Comparison of ENCODE assay signal across 22 cellular contexts in the genomic region with DNA sequence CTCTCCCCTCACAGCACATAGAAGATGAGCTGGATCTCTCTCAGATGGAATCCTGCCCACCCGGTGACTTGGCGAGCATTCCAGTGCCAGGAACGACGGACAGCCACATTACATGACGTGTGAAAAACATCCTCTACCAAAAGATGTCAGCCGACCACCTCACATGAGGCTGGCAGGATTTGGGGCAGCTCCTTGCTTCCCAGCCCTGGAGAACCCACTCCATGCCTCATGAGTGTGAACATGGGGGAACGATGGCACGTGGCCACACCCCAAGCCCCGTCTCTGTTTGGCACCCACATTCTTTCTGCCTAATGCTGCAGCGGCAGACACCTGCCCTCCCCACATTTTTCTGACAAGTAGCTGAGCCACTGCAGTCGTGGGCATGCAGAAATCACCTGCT.
DNase-seq lines count a peak whose midpoint lies in the region; ATAC-seq and TF ChIP-seq lines count a peak whose summit lies in the region.
"Had no signal": no experiment of that assay in that cellular context is flagged by ENCODE, and none has a peak within 500 bp of the region (broad histone marks: within the 10 kb centered on the region; RNA-seq: fewer than 3 reads in every experiment).

No MANE protein-coding gene starts in this region.

- ATAC-seq in gastroesophageal sphincter (no peak), HG02884 (IDR thresholded peaks at IDR 0.05; ENCODE audit: unreplicated experiment) (no peak), GM18520 (IDR thresholded peaks at IDR 0.05; ENCODE audit: unreplicated experiment) (no peak), GM21381 (IDR thresholded peaks at IDR 0.05; ENCODE audit: unreplicated experiment) (no peak)

- no peaks in the 10 kb centered on the region for H3K9me3 Mint-ChIP-seq in CD14-positive monocyte
- H3K9me3 Mint-ChIP-seq: central memory CD8-positive, alpha-beta T cell; naive B cell had no signal

- TF ChIP-seq POLR2A in gastroesophageal sphincter (IDR thresholded peaks at IDR 0.05), result no peak

- H3K4me3 ChIP-seq in gastroesophageal sphincter, result no peak overlapping the region
- peak overlapping the region; percentile 13 for H3K4me3 ChIP-seq in retinal pigment epithelial cell (ENCODE audit: low read length)
- H3K4me3 ChIP-seq: heart left ventricle, lower lobe of right lung, pancreas had no signal

- intact Hi-C loops in CD14-positive monocyte (cut with micrococcal nuclease), result no loop called here

- peaks cover 0 to 2% (median 2%) of the 10 kb centered on the region in 3 donors for H3K27me3 Mint-ChIP-seq in CD14-positive monocyte (ENCODE audit: low read depth in 3 of 3)

- no peak overlapping the region for H3K27ac Mint-ChIP-seq in CD14-positive monocyte

- no peaks in the 10 kb centered on the region for H3K9me3 ChIP-seq in gastroesophageal sphincter
- H3K9me3 ChIP-seq: heart left ventricle, lower lobe of right lung, pancreas had no signal

- TF ChIP-seq CTCF in CD14-positive monocyte (IDR thresholded peaks at IDR 0.05), result no peak
- no peak for TF ChIP-seq CTCF in VCaP (conservative IDR thresholded peaks at IDR 0.05)
- TF ChIP-seq CTCF in gastroesophageal sphincter (IDR thresholded peaks at IDR 0.05), result no peak
- no peak for TF ChIP-seq CTCF in retinal pigment epithelial cell (conservative IDR thresholded peaks at IDR 0.05; ENCODE audit: low read depth, low read length)

- H3K27me3 ChIP-seq in gastroesophageal sphincter, result no peaks in the 10 kb centered on the region
- H3K27me3 ChIP-seq: heart left ventricle, pancreas had no signal

- TF ChIP-seq EP300 in gastroesophageal sphincter (IDR thresholded peaks at IDR 0.05), result no peak

- peak overlapping the region; percentile 35; the same call in 1 of the 2 replicates for H3K27ac ChIP-seq in VCaP
- peak overlapping the region; percentile 3 to 72 (median 60) for H3K27ac ChIP-seq in gastroesophageal sphincter
- H3K27ac ChIP-seq: heart left ventricle, lower lobe of right lung, pancreas had no signal

- DNase-seq in CD14-positive monocyte (ENCODE audit: low spot score), result no peak
- DNase-seq in retinal pigment epithelial cell (ENCODE audit: low read depth), result peak; percentile 14
- DNase-seq in NCI-H146 treated with DMSO at 0.1 percent for 48 hours (lab: John Stamatoyannopoulos, UW; ENCODE audit: unreplicated experiment), result no peak
- DNase-seq: activated CD4-positive, alpha-beta T cell treated with anti-CD3 and anti-CD28 coated beads, Interleukin-2, amount 50 U/mL, for 1 hour; activated CD8-positive, alpha-beta memory T cell treated with anti-CD3 and anti-CD28 coated beads, Interleukin-2, amount 50 U/mL, for 48 hours; activated gamma-delta T cell; amniotic stem cell; GF-D8; HCEC 1CT; heart left ventricle; lower lobe of right lung; MV-4-11; naive B cell; NCI-H2081 treated with DMSO at 0.1 percent for 48 hours; NCI-H510A treated with DMSO at 0.1 percent for 48 hours; pancreas had no signal

- H3K36me3 Mint-ChIP-seq in CD14-positive monocyte, result no peaks in the 10 kb centered on the region
- H3K36me3 Mint-ChIP-seq: naive B cell had no signal

- 39 to 59% methylated on average over 5 to 8 of the region's 11 CpGs for WGBS in gastroesophageal sphincter (ENCODE audit: low coverage in 1 of 2), 2 donors

- peak overlapping the region; percentile 69 to 82 for H3K4me3 Mint-ChIP-seq in CD14-positive monocyte
- H3K4me3 Mint-ChIP-seq: central memory CD8-positive, alpha-beta T cell; naive B cell had no signal

- peaks cover 0 to 25% (median 3%) of the 10 kb centered on the region in 3 donors for H3K4me1 ChIP-seq in gastroesophageal sphincter
- H3K4me1 ChIP-seq: pancreas had no signal

- H3K4me1 Mint-ChIP-seq in CD14-positive monocyte, result peaks cover 24% of the 10 kb centered on the region
- H3K4me1 Mint-ChIP-seq: central memory CD8-positive, alpha-beta T cell; naive B cell had no signal

- H3K36me3 ChIP-seq in gastroesophageal sphincter, result no peaks in the 10 kb centered on the region
- H3K36me3 ChIP-seq: heart left ventricle, lower lobe of right lung, pancreas had no signal
